ENCODE assay signal across 19 cellular contexts in genomic region chr4:1691737-1692373, GRCh38. TPM values are rescaled to one million over a fixed set of nuclear protein-coding genes. Genes with fewer than 3 reads are reported as not detected.
DNase-seq lines count a peak whose midpoint lies in the region; ATAC-seq, FAIRE-seq and TF ChIP-seq lines count a peak whose summit lies in the region.
"Had no signal": no experiment of that assay in that cellular context is flagged by ENCODE, and none has a peak within 500 bp of the region (broad histone marks: within the 10 kb centered on the region; RNA-seq: fewer than 3 reads in every experiment).

No MANE protein-coding gene starts in this region.

- CTCF ChIA-PET in SK-N-SH (lab: Yijun Ruan, JAX): interaction anchor here (0.9 to 10.2 kb wide), 6 partner anchors 9 to 117 kb away, joined by 3 to 232 read pairs (median 20); partner anchors contain the start of genes FAM53A, TACC3 and TMEM129

- H3K4me3 Mint-ChIP-seq in glutamatergic neuron (ENCODE audit: unreplicated experiment): no peak overlapping the region
- H3K4me3 Mint-ChIP-seq: CD4-positive, alpha-beta T cell; H9 had no signal

- DNase-seq in GM12892 (ENCODE audit: insufficient read length) (no peak), glutamatergic neuron (no peak), SK-N-SH (no peak)
- DNase-seq: BE2C; Caco-2; CD4-positive, alpha-beta T cell; H9; KG1; NCI-H1417; NCI-H187; NCI-H2107; NCI-H510A; NCI-H748 treated with DMSO at 0.1 percent for 48 hours; OCI-M1; SHP77 had no signal

- H3K9ac ChIP-seq in SK-N-SH: no peak overlapping the region

- no peak for TF ChIP-seq EP300 in SK-N-SH (IDR thresholded peaks at IDR 0.05; ENCODE audit: borderline replicate concordance in 1 of 2, low read depth in 1 of 2, low read length in 1 of 2)

- 83% methylated on average over 8 of the region's 9 CpGs for WGBS in SK-N-SH (ENCODE audit: low lambda C conversion rate)

- no peak for TF ChIP-seq RAD21 in SK-N-SH (IDR thresholded peaks at IDR 0.05; ENCODE audit: low read length)

- no peak for FAIRE-seq in GM12892 (lab: Jason Lieb, UNC)
- FAIRE-seq: A204.1, G401.6 had no signal

- H3K9me2 ChIP-seq in SK-N-SH: no peaks in the 10 kb centered on the region

- H3K27ac Mint-ChIP-seq in glutamatergic neuron (ENCODE audit: unreplicated experiment): peak overlapping the region; percentile 3
- H3K27ac Mint-ChIP-seq: CD4-positive, alpha-beta T cell; H9 had no signal

- no peak for TF ChIP-seq CTCF in glutamatergic neuron (IDR thresholded peaks at IDR 0.05; ENCODE audit: partially characterized antibody, unreplicated experiment)
- no peak for TF ChIP-seq CTCF in SK-N-SH (IDR thresholded peaks at IDR 0.05)

- H3K79me2 ChIP-seq in SK-N-SH (ENCODE audit: insufficient read depth): peaks cover 7% of the 10 kb centered on the region; the same call in 1 of the 2 replicates

- H3K4me1 Mint-ChIP-seq in glutamatergic neuron (ENCODE audit: low read depth, unreplicated experiment): peaks cover 16% of the 10 kb centered on the region

- peaks cover 24% of the 10 kb centered on the region for H3F3A ChIP-seq in SK-N-SH (replicated peaks; ENCODE audit: insufficient read depth)

- H3K27ac ChIP-seq in SK-N-SH (ENCODE audit: low read depth in 2 of 2, low read length in 1 of 2): no peak overlapping the region
- H3K27ac ChIP-seq: SK-N-MC had no signal

- H4K20me1 ChIP-seq in SK-N-SH (ENCODE audit: insufficient read depth): 0 out of 2 replicates have a peak, but pooled peaks cover 11% of the 10 kb centered on the region

- H3K27me3 Mint-ChIP-seq in glutamatergic neuron (ENCODE audit: unreplicated experiment): peaks cover 2% of the 10 kb centered on the region
- H3K27me3 Mint-ChIP-seq: CD4-positive, alpha-beta T cell had no signal

- H3K27me3 ChIP-seq in SK-N-SH (ENCODE audit: insufficient read depth): no peaks in the 10 kb centered on the region
- H3K27me3 ChIP-seq: BE2C had no signal

- no peaks in the 10 kb centered on the region for H3K9me3 ChIP-seq in SK-N-SH
- H3K9me3 ChIP-seq: BE2C, Caco-2 had no signal

- no peak for ATAC-seq in GM18517 (IDR thresholded peaks at IDR 0.05; ENCODE audit: unreplicated experiment)

- H3K36me3 Mint-ChIP-seq in glutamatergic neuron (ENCODE audit: unreplicated experiment): no peaks in the 10 kb centered on the region

- no peaks in the 10 kb centered on the region for H3K4me1 ChIP-seq in SK-N-SH (ENCODE audit: control insufficient read depth in 1 of 2, insufficient read depth in 2 of 2, low read depth in 1 of 2, low read length in 1 of 2)
- H3K4me1 ChIP-seq: BE2C, Caco-2 had no signal

- no peak overlapping the region for H3K4me2 ChIP-seq in SK-N-SH

- peaks cover 40 to 51% of the 10 kb centered on the region in 2 experiments for H3K36me3 ChIP-seq in SK-N-SH (replicated peaks in 1 of 2; ENCODE audit: control insufficient read depth in 1 of 2, insufficient read depth in 2 of 2, low read length in 1 of 2)

- H3K9me3 Mint-ChIP-seq in glutamatergic neuron (ENCODE audit: unreplicated experiment): peaks cover 9% of the 10 kb centered on the region
- H3K9me3 Mint-ChIP-seq: CD4-positive, alpha-beta T cell; H9 had no signal

- POLR2A ChIA-PET in SK-N-SH (lab: Yijun Ruan, JAX): no interaction called here

- no peak overlapping the region for H3K4me3 ChIP-seq in SK-N-SH (ENCODE audit: low read depth in 2 of 2, low read length in 1 of 2)
- H3K4me3 ChIP-seq: SK-N-MC had no signal

- H2AFZ ChIP-seq in SK-N-SH (ENCODE audit: low read depth): no peak overlapping the region

- TF ChIP-seq POLR2A in GM12892 (IDR thresholded peaks at IDR 0.05; ENCODE audit: low read depth, low read length): peak; percentile 56

TF ChIP-seq in SK-N-SH, 30 proteins besides CTCF, POLR2A, EP300 and RAD21:
- no peak for TF ChIP-seq FOSL2 (IDR thresholded peaks at IDR 0.05; ENCODE audit: borderline replicate concordance, low read depth)
- no peak for TF ChIP-seq GABPA (IDR thresholded peaks at IDR 0.05; ENCODE audit: low read depth)
- no peak for TF ChIP-seq SMC3 (IDR thresholded peaks at IDR 0.05; ENCODE audit: low read depth, low read length)
- TF ChIP-seq MXI1 (IDR thresholded peaks at IDR 0.05; ENCODE audit: low read depth, low read length): no peak
- TF ChIP-seq PBX3 (IDR thresholded peaks at IDR 0.05): no peak
- no peak for TF ChIP-seq YY1 (IDR thresholded peaks at IDR 0.05; ENCODE audit: low read depth)
- TF ChIP-seq CHD2 (IDR thresholded peaks at IDR 0.05; ENCODE audit: low read length, partially characterized antibody): no peak
- TF ChIP-seq, protein P1, sequence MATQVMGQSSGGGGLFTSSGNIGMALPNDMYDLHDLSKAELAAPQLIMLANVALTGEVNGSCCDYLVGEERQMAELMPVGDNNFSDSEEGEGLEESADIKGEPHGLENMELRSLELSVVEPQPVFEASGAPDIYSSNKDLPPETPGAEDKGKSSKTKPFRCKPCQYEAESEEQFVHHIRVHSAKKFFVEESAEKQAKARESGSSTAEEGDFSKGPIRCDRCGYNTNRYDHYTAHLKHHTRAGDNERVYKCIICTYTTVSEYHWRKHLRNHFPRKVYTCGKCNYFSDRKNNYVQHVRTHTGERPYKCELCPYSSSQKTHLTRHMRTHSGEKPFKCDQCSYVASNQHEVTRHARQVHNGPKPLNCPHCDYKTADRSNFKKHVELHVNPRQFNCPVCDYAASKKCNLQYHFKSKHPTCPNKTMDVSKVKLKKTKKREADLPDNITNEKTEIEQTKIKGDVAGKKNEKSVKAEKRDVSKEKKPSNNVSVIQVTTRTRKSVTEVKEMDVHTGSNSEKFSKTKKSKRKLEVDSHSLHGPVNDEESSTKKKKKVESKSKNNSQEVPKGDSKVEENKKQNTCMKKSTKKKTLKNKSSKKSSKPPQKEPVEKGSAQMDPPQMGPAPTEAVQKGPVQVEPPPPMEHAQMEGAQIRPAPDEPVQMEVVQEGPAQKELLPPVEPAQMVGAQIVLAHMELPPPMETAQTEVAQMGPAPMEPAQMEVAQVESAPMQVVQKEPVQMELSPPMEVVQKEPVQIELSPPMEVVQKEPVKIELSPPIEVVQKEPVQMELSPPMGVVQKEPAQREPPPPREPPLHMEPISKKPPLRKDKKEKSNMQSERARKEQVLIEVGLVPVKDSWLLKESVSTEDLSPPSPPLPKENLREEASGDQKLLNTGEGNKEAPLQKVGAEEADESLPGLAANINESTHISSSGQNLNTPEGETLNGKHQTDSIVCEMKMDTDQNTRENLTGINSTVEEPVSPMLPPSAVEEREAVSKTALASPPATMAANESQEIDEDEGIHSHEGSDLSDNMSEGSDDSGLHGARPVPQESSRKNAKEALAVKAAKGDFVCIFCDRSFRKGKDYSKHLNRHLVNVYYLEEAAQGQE (IDR thresholded peaks at IDR 0.05; ENCODE audit: low read depth, low read length): no peak
- no peak for TF ChIP-seq FOXM1 (IDR thresholded peaks at IDR 0.05; ENCODE audit: low read depth)
- TF ChIP-seq RFX5 (IDR thresholded peaks at IDR 0.05; ENCODE audit: low read length): no peak
- no peak for TF ChIP-seq RCOR1 (IDR thresholded peaks at IDR 0.05; ENCODE audit: low read length)
- TF ChIP-seq NFIC (IDR thresholded peaks at IDR 0.05; ENCODE audit: borderline replicate concordance): no peak
- TF ChIP-seq USF1 (IDR thresholded peaks at IDR 0.05; ENCODE audit: borderline replicate concordance, low read depth): no peak
- no peak for TF ChIP-seq POLR2AphosphoS5 (IDR thresholded peaks at IDR 0.05; ENCODE audit: low read depth, low read length)

RNA-seq across cellular contexts. Expression of gene FAM53A, which starts 7.7 kb away (rescaled TPM):
- 0.53 TPM for polyA plus RNA-seq in GM12892 (2012; ENCODE audit: missing spikeins)
- total RNA-seq in glutamatergic neuron (ENCODE audit: unreplicated experiment): 1.1 TPM
- polyA plus RNA-seq in SK-N-SH (2012; rRNA removed): 7.6 and 8.3 TPM in 2 replicates
- 2.8 and 6.0 TPM in 2 replicates for polyA plus RNA-seq in SK-N-SH (2012; cell fraction: cytosol; rRNA removed)
- polyA plus RNA-seq in SK-N-SH (2012; cell fraction: nucleus; rRNA removed): 12.1 and 12.9 TPM in 2 replicates

RNA-seq across cellular contexts. Expression of gene SLBP, which starts 20.3 kb away (rescaled TPM):
- polyA plus RNA-seq in GM12892 (2012; ENCODE audit: missing spikeins): 122 TPM
- 25.0 TPM for total RNA-seq in glutamatergic neuron (ENCODE audit: unreplicated experiment)
- polyA plus RNA-seq in SK-N-SH (2012; rRNA removed): 51.5 and 64.3 TPM in 2 replicates
- polyA plus RNA-seq in SK-N-SH (2012; cell fraction: cytosol; rRNA removed): 69.5 and 78.4 TPM in 2 replicates
- 30.8 and 40.1 TPM in 2 replicates for polyA plus RNA-seq in SK-N-SH (2012; cell fraction: nucleus; rRNA removed)

RNA-seq across cellular contexts. Expression of gene TMEM129, which starts 29.3 kb away (rescaled TPM):
- 7.7 TPM for polyA plus RNA-seq in GM12892 (2012; ENCODE audit: missing spikeins)
- 23.8 TPM for total RNA-seq in glutamatergic neuron (ENCODE audit: unreplicated experiment)
- 36.5 and 43.9 TPM in 2 replicates for polyA plus RNA-seq in SK-N-SH (2012; rRNA removed)
- polyA plus RNA-seq in SK-N-SH (2012; cell fraction: cytosol; rRNA removed): 16.4 and 29.5 TPM in 2 replicates
- polyA plus RNA-seq in SK-N-SH (2012; cell fraction: nucleus; rRNA removed): 68.2 and 69.8 TPM in 2 replicates

RNA-seq across cellular contexts. Expression of gene TACC3, which starts 29.5 kb away (rescaled TPM):
- 40.1 TPM for polyA plus RNA-seq in GM12892 (2012; ENCODE audit: missing spikeins)
- 23.0 TPM for total RNA-seq in glutamatergic neuron (ENCODE audit: unreplicated experiment)
- polyA plus RNA-seq in SK-N-SH (2012; rRNA removed): 29.2 and 49.5 TPM in 2 replicates
- polyA plus RNA-seq in SK-N-SH (2012; cell fraction: cytosol; rRNA removed): 24.5 and 30.6 TPM in 2 replicates
- polyA plus RNA-seq in SK-N-SH (2012; cell fraction: nucleus; rRNA removed): 89.9 and 151 TPM in 2 replicates
